Comparison of ENCODE assay signal across 24 cellular contexts in the genomic region with DNA sequence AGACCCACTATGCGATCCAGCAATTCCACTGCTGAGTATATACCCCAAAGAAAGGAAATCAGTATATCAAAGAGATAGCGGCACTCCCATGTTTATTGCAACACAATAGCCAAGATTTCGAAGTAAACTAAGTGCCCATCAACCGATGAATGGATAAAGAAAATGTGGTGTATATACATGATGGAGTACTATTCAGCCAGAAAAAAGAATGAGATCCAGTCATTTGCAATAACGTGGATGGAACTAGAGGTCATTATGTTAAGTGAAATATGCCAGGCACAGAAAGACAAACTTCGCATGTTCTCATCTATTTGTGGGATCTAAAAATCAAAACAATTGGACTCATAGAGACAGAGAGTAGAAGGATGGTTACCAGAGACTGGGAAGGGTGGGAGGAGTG. TPM values are rescaled to one million over a fixed set of nuclear protein-coding genes. Genes with fewer than 3 reads are reported as not detected.
A peak's percentile ranks its signal among the peaks of the same experiment; 100 is the strongest.
DNase-seq lines count a peak whose midpoint lies in the region; ATAC-seq, FAIRE-seq and TF ChIP-seq lines count a peak whose summit lies in the region.
"Had no signal": no experiment of that assay in that cellular context is flagged by ENCODE, and none has a peak within 500 bp of the region (broad histone marks: within the 10 kb centered on the region; RNA-seq: fewer than 3 reads in every experiment).

No MANE protein-coding gene starts in this region.

- no peak for ATAC-seq in CD4-positive, CD25-positive, alpha-beta regulatory T cell (ENCODE audit: low read depth in 2 of 2)
- no peak for ATAC-seq in K562
- ATAC-seq: GM12878 had no signal

- CTCF ChIA-PET in HEK293 (lab: Yijun Ruan, JAX) (no interaction called here), K562 (lab: Yijun Ruan, JAX; ENCODE audit: low intra/inter-chr PET ratio) (no interaction called here)

- no peak overlapping the region for H3K27ac ChIP-seq in CD4-positive, CD25-positive, alpha-beta regulatory T cell (ENCODE audit: insufficient read depth, low read length, poor library complexity, severe bottlenecking)
- no peak overlapping the region for H3K27ac ChIP-seq in HEK293 (ENCODE audit: extremely low read depth, low read depth, low read length)
- H3K27ac ChIP-seq in K562 (ENCODE audit: extremely low read depth, low read depth, low read length): no peak overlapping the region
- H3K27ac ChIP-seq: BLaER1 had no signal

- no peak for TF ChIP-seq EP300 in K562 (IDR thresholded peaks at IDR 0.05; ENCODE audit: low read length)

- no peak for TF ChIP-seq CTCF in HEK293 (tag by site-specific recombination; IDR thresholded peaks at IDR 0.05)
- TF ChIP-seq CTCF in K562 (IDR thresholded peaks at IDR 0.05 in 2 of 3, conservative IDR thresholded peaks at IDR 0.05 in 1 of 3; ENCODE audit: insufficient read depth in 2 of 3, low read depth in 1 of 3, low read length in 3 of 3): no peak
- TF ChIP-seq CTCF in CD14-positive monocyte (IDR thresholded peaks at IDR 0.05): no peak

- H3K4me2 ChIP-seq in K562 (ENCODE audit: insufficient read depth, low read length): no peak overlapping the region
- H3K4me2 ChIP-seq: BLaER1 had no signal

- WGBS in K562 (ENCODE audit: insufficient coverage, low coverage, missing lambda C conversion rate): 15% methylated on average over 6 of the region's 6 CpGs

- TF ChIP-seq POLR2A in K562 (conservative IDR thresholded peaks at IDR 0.05): no peak

- in situ Hi-C loops in K562 (cut with MboI): no loop called here

- peaks cover 0 to 2% (median 0%) of the 10 kb centered on the region in 7 donors for H3K9me3 Mint-ChIP-seq in CD4-positive, CD25-positive, alpha-beta regulatory T cell
- peaks cover 0 to 2% (median 0%) of the 10 kb centered on the region in 7 donors for H3K9me3 Mint-ChIP-seq in CD14-positive monocyte
- H3K9me3 Mint-ChIP-seq: CD4-positive, alpha-beta memory T cell; CD8-positive, alpha-beta memory T cell had no signal

- H2AFZ ChIP-seq in K562 (ENCODE audit: low read depth, low read length): no peak overlapping the region

- H3K9me1 ChIP-seq in K562 (ENCODE audit: control insufficient read depth, insufficient read depth, low read length): no peaks in the 10 kb centered on the region

- peak overlapping the region in 2 of 3 donors; percentile 38 to 56 for H3K27ac Mint-ChIP-seq in CD4-positive, CD25-positive, alpha-beta regulatory T cell
- no peak overlapping the region for H3K27ac Mint-ChIP-seq in CD14-positive monocyte

- H3K36me3 Mint-ChIP-seq in CD4-positive, CD25-positive, alpha-beta regulatory T cell: no peaks in the 10 kb centered on the region
- no peaks in the 10 kb centered on the region for H3K36me3 Mint-ChIP-seq in CD14-positive monocyte
- H3K36me3 Mint-ChIP-seq: CD4-positive, alpha-beta memory T cell; CD8-positive, alpha-beta memory T cell had no signal

- no peaks in the 10 kb centered on the region for H3K79me2 ChIP-seq in K562 (ENCODE audit: control insufficient read depth, insufficient read depth, low read length)

- TF ChIP-seq RAD21 in K562 (CRISPR knock-in tag; conservative IDR thresholded peaks at IDR 0.05 in 1 of 2, IDR thresholded peaks at IDR 0.05 in 1 of 2): no peak

- H3K36me3 ChIP-seq in CD4-positive, CD25-positive, alpha-beta regulatory T cell (ENCODE audit: control insufficient read depth, insufficient read depth, low read length): no peaks in the 10 kb centered on the region
- H3K36me3 ChIP-seq in HEK293 (ENCODE audit: control insufficient read depth in 2 of 2, insufficient read depth in 1 of 2, low read length in 2 of 2): no peaks in the 10 kb centered on the region
- H3K36me3 ChIP-seq in K562 (ENCODE audit: control insufficient read depth, insufficient read depth, low read length): no peaks in the 10 kb centered on the region
- H3K36me3 ChIP-seq: BE2C, BLaER1 had no signal

- no TSS peak for BruUV-seq in K562 (replicated peaks; lab: Mats Ljungman, UMichigan)

- H3K9ac ChIP-seq in K562 (ENCODE audit: insufficient read depth in 1 of 2, low read depth in 2 of 2, low read length in 2 of 2): no peak overlapping the region
- H3K9ac ChIP-seq: BLaER1 had no signal

- POLR2A ChIA-PET in HEK293 (lab: Yijun Ruan, JAX) (no interaction called here), K562 (lab: Yijun Ruan, JAX) (no interaction called here)

- H3K4me3 Mint-ChIP-seq in CD4-positive, CD25-positive, alpha-beta regulatory T cell: peak overlapping the region in 1 of 4 donors; percentile 15
- no peak overlapping the region for H3K4me3 Mint-ChIP-seq in CD14-positive monocyte
- H3K4me3 Mint-ChIP-seq: CD4-positive, alpha-beta memory T cell; CD8-positive, alpha-beta memory T cell had no signal

- intact Hi-C loops in K562 (cut with micrococcal nuclease): no loop called here
- intact Hi-C loops in CD14-positive monocyte (cut with micrococcal nuclease): no loop called here

- no peaks in the 10 kb centered on the region for H4K20me1 ChIP-seq in K562 (replicated peaks; ENCODE audit: control insufficient read depth, insufficient read depth, low read length)
- H4K20me1 ChIP-seq: BLaER1 had no signal

- H3K4me1 ChIP-seq in CD4-positive, CD25-positive, alpha-beta regulatory T cell (ENCODE audit: control insufficient read depth, insufficient read depth, low read length, poor library complexity, severe bottlenecking): peaks cover 17% of the 10 kb centered on the region
- H3K4me1 ChIP-seq in HEK293 (ENCODE audit: control insufficient read depth, insufficient read depth, low read length) (no peaks in the 10 kb centered on the region), K562 (replicated peaks in 1 of 2; ENCODE audit: control insufficient read depth in 2 of 2, insufficient read depth in 2 of 2, low read length in 2 of 2) (no peaks in the 10 kb centered on the region)
- H3K4me1 ChIP-seq: BE2C had no signal

- peaks cover 8% of the 10 kb centered on the region for H3K27me3 Mint-ChIP-seq in CD4-positive, CD25-positive, alpha-beta regulatory T cell
- H3K27me3 Mint-ChIP-seq in CD14-positive monocyte (ENCODE audit: low read depth in 3 of 3): peaks cover 15 to 22% (median 22%) of the 10 kb centered on the region in 3 donors
- H3K27me3 Mint-ChIP-seq: CD4-positive, alpha-beta memory T cell had no signal

- H3K4me3 ChIP-seq in CD4-positive, CD25-positive, alpha-beta regulatory T cell (ENCODE audit: low read depth, low read length): no peak overlapping the region
- H3K4me3 ChIP-seq in HEK293 (ENCODE audit: low read depth, low read length) (no peak overlapping the region), K562 (no peak overlapping the region)
- H3K4me3 ChIP-seq: BLaER1, GM12878 had no signal

- peaks cover 15 to 35% (median 30%) of the 10 kb centered on the region in 4 donors for H3K4me1 Mint-ChIP-seq in CD4-positive, CD25-positive, alpha-beta regulatory T cell
- no peaks in the 10 kb centered on the region for H3K4me1 Mint-ChIP-seq in CD14-positive monocyte

- H3K27me3 ChIP-seq in CD4-positive, CD25-positive, alpha-beta regulatory T cell (ENCODE audit: control insufficient read depth, insufficient read depth, low read length): no peaks in the 10 kb centered on the region
- H3K27me3 ChIP-seq in K562 (ENCODE audit: control insufficient read depth in 2 of 2, insufficient read depth in 2 of 2, low read length in 2 of 2): no peaks in the 10 kb centered on the region
- H3K27me3 ChIP-seq: BE2C, BLaER1 had no signal

- no peak for DNase-seq in CD4-positive, CD25-positive, alpha-beta regulatory T cell
- DNase-seq in K562 (ENCODE audit: extremely low read depth in 1 of 4, low spot score in 3 of 4) (no peak), NCI-H345 treated with DMSO at 0.1 percent for 48 hours (lab: John Stamatoyannopoulos, UW; ENCODE audit: unreplicated experiment) (no peak), CD14-positive monocyte (ENCODE audit: low spot score) (no peak)
- DNase-seq: 8988T; ACHN; BE2C; C1 segment of cervical spinal cord; CD4-positive, alpha-beta memory T cell; CD8-positive, alpha-beta memory T cell; COR-L47; DMS 273 treated with DMSO at 0.1 percent for 48 hours; DMS153; DMS53; DMS79; DND-41; EL; GDM1 had no signal

- no peak for FAIRE-seq in K562 (lab: Jason Lieb, UNC)
- FAIRE-seq: A204.1, GM12878, GM12892, GM18507 had no signal

- no peaks in the 10 kb centered on the region for H3K9me3 ChIP-seq in CD4-positive, CD25-positive, alpha-beta regulatory T cell (ENCODE audit: control insufficient read depth in 2 of 2, low read length in 2 of 2)
- H3K9me3 ChIP-seq in HEK293 (ENCODE audit: control insufficient read depth, insufficient read depth, low read depth, low read length) (no peaks in the 10 kb centered on the region), K562 (replicated peaks; ENCODE audit: control insufficient read depth, insufficient read depth, low read depth, low read length) (no peaks in the 10 kb centered on the region)
- H3K9me3 ChIP-seq: BE2C, BLaER1 had no signal

TF ChIP-seq in HEK293, 187 proteins besides CTCF, POLR2A, EP300 and RAD21 (continues in another document):
- TF ChIP-seq, protein P1, sequence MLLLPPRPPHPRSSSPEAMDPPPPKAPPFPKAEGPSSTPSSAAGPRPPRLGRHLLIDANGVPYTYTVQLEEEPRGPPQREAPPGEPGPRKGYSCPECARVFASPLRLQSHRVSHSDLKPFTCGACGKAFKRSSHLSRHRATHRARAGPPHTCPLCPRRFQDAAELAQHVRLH (tag by site-specific recombination; IDR thresholded peaks at IDR 0.05): peak; percentile 76

TF ChIP-seq in K562, 482 proteins besides CTCF, POLR2A, EP300 and RAD21 (continues in another document):
- no peak for TF ChIP-seq POLR3G (IDR thresholded peaks at IDR 0.05; ENCODE audit: extremely low read depth, insufficient read length, insufficient replicate concordance)
- TF ChIP-seq ZNF146 (CRISPR knock-in tag; IDR thresholded peaks at IDR 0.05; ENCODE audit: unreplicated experiment): peak; percentile 60

RNA-seq across cellular contexts. Expression of gene NMT2, which starts 7.1 kb away (rescaled TPM):
- total RNA-seq in CD4-positive, CD25-positive, alpha-beta regulatory T cell: 47.8 TPM
- polyA plus RNA-seq in CD4-positive, CD25-positive, alpha-beta regulatory T cell: 10 to 100 TPM; 37.1 to 50.3 (median 43.4) TPM
- 11.0 and 15.9 TPM in 2 replicates for total RNA-seq in K562 (2011; cell fraction: chromatin; rRNA removed; ENCODE audit: low replicate concordance)
- total RNA-seq in K562 (2011; cell fraction: nucleolus; rRNA removed): 4.2 and 5.0 TPM in 2 replicates
- total RNA-seq in K562 (2011; cell fraction: nucleoplasm; rRNA removed): 7.9 and 12.4 TPM in 2 replicates
- total RNA-seq in K562 (2014; rRNA removed) (10.9 and 12.7 TPM in 2 replicates), K562 (2014; rRNA removed; fragmentation: Illumina TruSeq; extraction: Trizol) (15.0 and 15.3 TPM in 2 replicates), K562 (2015; rRNA removed; fragmentation: Illumina TruSeq; extraction: Trizol) (15.3 and 15.9 TPM in 2 replicates), K562 (2021) (10.8 and 12.3 TPM in 2 replicates)
- polyA plus RNA-seq in K562 (2011; rRNA removed) (5.2 and 6.4 TPM in 2 replicates), K562 (2014; fragmentation: Illumina TruSeq; extraction: Trizol) (12.8 and 14.7 TPM in 2 replicates), K562 (2014; fragmentation: Nextera tagmentation; extraction: Ambion mirVana) (1 to 10 TPM; 6.9 to 8.4 TPM), K562 (2014; rRNA removed) (8.5 and 9.1 TPM in 2 replicates), CD14-positive monocyte (1 to 10 TPM in 1 of 2 donors, under 1 TPM in 1; 0.36 to 1.1 TPM)
- polyA plus RNA-seq in K562 (2011; cell fraction: cytosol; rRNA removed): 1.9 and 5.3 TPM in 2 replicates
- polyA plus RNA-seq in K562 (2011; cell fraction: nucleus; rRNA removed): 5.3 and 8.9 TPM in 2 replicates
- polyA plus RNA-seq in K562 (2012): 13.2 and 19.1 TPM in 2 replicates
- 4.6 and 9.1 TPM in 2 replicates for polyA minus RNA-seq in K562 (2011; rRNA and poly(A)+ RNA removed)
- polyA minus RNA-seq in K562 (2011; cell fraction: cytosol; rRNA and poly(A)+ RNA removed): 2.8 and 5.1 TPM in 2 replicates
- polyA minus RNA-seq in K562 (2011; cell fraction: nucleus; rRNA and poly(A)+ RNA removed): 2.2 and 5.2 TPM in 2 replicates

Comparison
In these comparisons a context has a peak if more than half of its experiments do, and no peak if none do; other contexts are left out.
1. H3K27ac Mint-ChIP-seq: peak in CD4-positive, CD25-positive, alpha-beta regulatory T cell (2 of 3); none in CD14-positive monocyte (0 of 7).